In the genomic region with DNA sequence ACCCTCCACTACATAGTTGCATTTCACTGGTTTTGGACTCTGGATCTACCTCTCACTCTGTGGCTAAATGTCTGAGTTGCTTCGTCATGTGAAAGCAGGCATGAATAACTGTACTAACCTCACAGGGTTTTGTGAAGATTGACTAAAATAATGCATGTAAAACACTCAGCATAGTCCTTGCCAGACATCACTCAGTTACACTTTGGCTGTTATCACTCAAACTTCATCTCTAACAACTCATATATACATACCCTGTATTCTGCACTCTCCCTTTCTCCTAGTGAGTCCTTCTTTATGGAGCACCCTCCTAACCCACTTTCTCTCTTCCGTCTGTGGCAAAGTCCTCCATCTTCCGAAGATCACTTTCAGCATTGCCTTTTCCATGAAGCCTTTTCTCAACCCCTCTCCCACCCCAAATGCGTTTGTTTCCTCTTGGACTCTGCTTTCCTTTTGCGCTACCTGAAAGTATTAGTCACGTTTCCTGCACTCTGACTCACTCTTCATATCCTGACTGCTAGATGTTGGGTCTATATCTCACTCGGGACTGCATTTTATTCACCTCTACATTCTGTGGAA, we compare ENCODE assay signal across 8 cellular contexts.
DNase-seq lines count a peak whose midpoint lies in the region; ATAC-seq and TF ChIP-seq lines count a peak whose summit lies in the region.

No MANE protein-coding gene starts in this region.

- H3K9me3 Mint-ChIP-seq in osteocyte (ENCODE audit: unreplicated experiment), result no peaks in the 10 kb centered on the region
- no peaks in the 10 kb centered on the region for H3K9me3 Mint-ChIP-seq in progenitor cell of endocrine pancreas (ENCODE audit: low read depth)

- H3K4me1 Mint-ChIP-seq in osteocyte (ENCODE audit: unreplicated experiment) (peaks cover 4% of the 10 kb centered on the region), progenitor cell of endocrine pancreas (ENCODE audit: low read depth) (peaks cover 7% of the 10 kb centered on the region)

- H3K27me3 Mint-ChIP-seq in osteocyte (ENCODE audit: unreplicated experiment) (no peaks in the 10 kb centered on the region), progenitor cell of endocrine pancreas (no peaks in the 10 kb centered on the region)

- no peak overlapping the region for H3K4me3 Mint-ChIP-seq in osteocyte (ENCODE audit: unreplicated experiment)
- H3K4me3 Mint-ChIP-seq in progenitor cell of endocrine pancreas (ENCODE audit: low read depth), result no peak overlapping the region

- peak; percentile 59 for ATAC-seq in GM21723 (IDR thresholded peaks at IDR 0.05; ENCODE audit: unreplicated experiment)

- H3K36me3 Mint-ChIP-seq in osteocyte (ENCODE audit: unreplicated experiment) (no peaks in the 10 kb centered on the region), progenitor cell of endocrine pancreas (ENCODE audit: insufficient read depth) (no peaks in the 10 kb centered on the region)

- TF ChIP-seq CTCF in choroid plexus epithelial cell (conservative IDR thresholded peaks at IDR 0.05; ENCODE audit: low read depth, low read length), result no peak
- no peak for TF ChIP-seq CTCF in osteocyte (IDR thresholded peaks at IDR 0.05)
- TF ChIP-seq CTCF in progenitor cell of endocrine pancreas (IDR thresholded peaks at IDR 0.05; ENCODE audit: unreplicated experiment), result no peak

- peak; percentile 21 to 40 for DNase-seq in Kasumi-1 (lab: John Stamatoyannopoulos, UW)
- DNase-seq in choroid plexus epithelial cell (ENCODE audit: low read depth), result peak; percentile 61
- no peak for DNase-seq in osteocyte (ENCODE audit: extremely low spot score, unreplicated experiment)
- no peak for DNase-seq in NCI-H1092 treated with DMSO at 0.1 percent for 48 hours (lab: John Stamatoyannopoulos, UW)
- no peak for DNase-seq in inferior parietal cortex (ENCODE audit: extremely low spot score)
- no peak for DNase-seq in progenitor cell of endocrine pancreas (ENCODE audit: low spot score, unreplicated experiment)

- H3K27ac Mint-ChIP-seq in osteocyte (ENCODE audit: unreplicated experiment) (no peak overlapping the region), progenitor cell of endocrine pancreas (no peak overlapping the region)

- H3K4me3 ChIP-seq in GM08714 (ENCODE audit: low read length) (peak overlapping the region; percentile 58; the same call in 1 of the 2 replicates), choroid plexus epithelial cell (ENCODE audit: low read depth, low read length) (no peak overlapping the region)

Comparison
In these comparisons a context has a peak if more than half of its experiments do, and no peak if none do; other contexts are left out.
1. DNase-seq: peak in Kasumi-1 (2 of 2) and choroid plexus epithelial cell (single experiment); none in osteocyte (single experiment), NCI-H1092 treated with DMSO at 0.1 percent for 48 hours (single experiment), inferior parietal cortex (single experiment) and progenitor cell of endocrine pancreas (single experiment).